27 cellular contexts compared by ENCODE assay signal in genomic region chr11:64016512-64016911, GRCh38. TPM values are rescaled to one million over a fixed set of nuclear protein-coding genes. Genes with fewer than 3 reads are reported as not detected.
A peak's percentile ranks its signal among the peaks of the same experiment; 100 is the strongest.
DNase-seq lines count a peak whose midpoint lies in the region; ATAC-seq, FAIRE-seq and TF ChIP-seq lines count a peak whose summit lies in the region.
"Had no signal": no experiment of that assay in that cellular context is flagged by ENCODE, and none has a peak within 500 bp of the region (broad histone marks: within the 10 kb centered on the region; RNA-seq: fewer than 3 reads in every experiment).

No MANE protein-coding gene starts in this region.

- POLR2A ChIA-PET in K562 (lab: Yijun Ruan, JAX) = interaction anchor here (0.6 to 1.7 kb wide), 7 partner anchors 9 to 40 kb away, joined by 3 to 8 read pairs (median 4); no protein-coding TSS in a partner anchor

- H3K23ac ChIP-seq in neuronal stem cell (ENCODE audit: low read depth, low read length, poor library complexity) = peak overlapping the region; percentile 93

- H2BK5ac ChIP-seq in neuronal stem cell (ENCODE audit: low read length) = no peak overlapping the region

- H3K36me3 ChIP-seq in K562 (ENCODE audit: control insufficient read depth, insufficient read depth, low read length) (no peaks in the 10 kb centered on the region), neuronal stem cell (replicated peaks in 1 of 2; ENCODE audit: control insufficient read depth in 2 of 2, insufficient read depth in 2 of 2, low read length in 2 of 2) (no peaks in the 10 kb centered on the region)
- H3K36me3 ChIP-seq: BLaER1 treated with 17β-estradiol and CSF1 and Interleukin-3, amounts not matched to agents 10 nM and 100 nM; SJCRH30 had no signal

- ATAC-seq in K562 (peak; percentile 27; the same call in 1 of the 3 replicates), HG02973 (IDR thresholded peaks at IDR 0.05; ENCODE audit: unreplicated experiment) (no peak)
- ATAC-seq: Right ventricle myocardium inferior, T-helper 17 cell had no signal

- peaks cover 2% of the 10 kb centered on the region for H3K79me1 ChIP-seq in neuronal stem cell (ENCODE audit: low read depth, low read length)

- H3K27me3 ChIP-seq in K562 (ENCODE audit: control insufficient read depth in 2 of 2, insufficient read depth in 2 of 2, low read length in 2 of 2) (peaks cover 0 to 4% of the 10 kb centered on the region in 2 experiments; a peak in 1 of 5 replicates), neuronal stem cell (ENCODE audit: control insufficient read depth in 3 of 3, insufficient read depth in 3 of 3, low read depth in 1 of 3, low read length in 3 of 3) (peaks cover 0 to 11% (median 2%) of the 10 kb centered on the region in 3 experiments)
- H3K27me3 ChIP-seq: BLaER1 treated with 17β-estradiol and CSF1 and Interleukin-3, amounts not matched to agents 10 nM and 100 nM had no signal

- H3K27ac ChIP-seq in K562 (ENCODE audit: extremely low read depth, low read depth, low read length) (no peak overlapping the region), neuronal stem cell (replicated peaks; ENCODE audit: low read length) (no peak overlapping the region)
- H3K27ac ChIP-seq: BLaER1 treated with 17β-estradiol and CSF1 and Interleukin-3, amounts not matched to agents 10 nM and 100 nM; PC-9; SJCRH30 had no signal

- H2AFZ ChIP-seq in K562 (ENCODE audit: low read depth, low read length) = no peak overlapping the region
- no peak overlapping the region for H2AFZ ChIP-seq in neuronal stem cell (ENCODE audit: low read length)
- H2AFZ ChIP-seq: PC-9 had no signal

- no peak overlapping the region for H4K91ac ChIP-seq in neuronal stem cell (ENCODE audit: low read depth, low read length, poor library complexity)

- no peak overlapping the region for H3K18ac ChIP-seq in neuronal stem cell (ENCODE audit: low read length)

- intact Hi-C loops in K562 (cut with micrococcal nuclease) = no loop called here

- no peak overlapping the region for H3K4ac ChIP-seq in neuronal stem cell (ENCODE audit: low read length)

- no peak overlapping the region for H3K14ac ChIP-seq in neuronal stem cell (ENCODE audit: low read length)

- CTCF ChIA-PET in K562 (lab: Yijun Ruan, JAX; ENCODE audit: low intra/inter-chr PET ratio) = no interaction called here

- TF ChIP-seq RAD21 in K562 (CRISPR knock-in tag; conservative IDR thresholded peaks at IDR 0.05 in 1 of 2, IDR thresholded peaks at IDR 0.05 in 1 of 2) = no peak

- H3K4me3 ChIP-seq in K562 (no peak overlapping the region), neuronal stem cell (ENCODE audit: low read length in 2 of 2) (no peak overlapping the region)
- H3K4me3 ChIP-seq: BLaER1 treated with 17β-estradiol and CSF1 and Interleukin-3, amounts not matched to agents 10 nM and 100 nM; PC-9; SJCRH30 had no signal

- peaks cover 48% of the 10 kb centered on the region for H4K20me1 ChIP-seq in K562 (replicated peaks; ENCODE audit: control insufficient read depth, insufficient read depth, low read length)

- no peak for TF ChIP-seq CTCF in K562 (IDR thresholded peaks at IDR 0.05 in 2 of 3, conservative IDR thresholded peaks at IDR 0.05 in 1 of 3; ENCODE audit: insufficient read depth in 2 of 3, low read depth in 1 of 3, low read length in 3 of 3)

- no peak overlapping the region for H2BK15ac ChIP-seq in neuronal stem cell (ENCODE audit: low read length)

- no peak for FAIRE-seq in K562 (lab: Jason Lieb, UNC)
- FAIRE-seq: A204.1, G401.6, HTR-8/SVneo had no signal

- no peak overlapping the region for H2BK12ac ChIP-seq in neuronal stem cell (ENCODE audit: low read length)

- in situ Hi-C loops in K562 (cut with MboI) = no loop called here

- no peak overlapping the region for H2BK120ac ChIP-seq in neuronal stem cell (ENCODE audit: low read depth, low read length)

- WGBS in K562 (ENCODE audit: insufficient coverage, low coverage, missing lambda C conversion rate) = 42% methylated on average over 14 of the region's 18 CpGs
- no CpG with 5 or more reads among the region's 18 CpGs for WGBS in neuronal stem cell (ENCODE audit: extremely low coverage in 2 of 2, insufficient read length in 2 of 2, insufficient replicate concordance in 1 of 2), 2 donors

- H3K9me1 ChIP-seq in K562 (ENCODE audit: control insufficient read depth, insufficient read depth, low read length) = no peaks in the 10 kb centered on the region

- no peaks in the 10 kb centered on the region for H3K79me2 ChIP-seq in K562 (ENCODE audit: control insufficient read depth, insufficient read depth, low read length)

- peak overlapping the region; percentile 94 for H2AK5ac ChIP-seq in neuronal stem cell (ENCODE audit: low read depth, low read length)

- no peak overlapping the region for H3K9ac ChIP-seq in K562 (ENCODE audit: insufficient read depth in 1 of 2, low read depth in 2 of 2, low read length in 2 of 2)
- H3K9ac ChIP-seq in neuronal stem cell (ENCODE audit: low read depth, low read length, poor library complexity) = peak overlapping the region; percentile 21
- H3K9ac ChIP-seq: BLaER1 treated with 17β-estradiol and CSF1 and Interleukin-3, amounts not matched to agents 10 nM and 100 nM had no signal

- H3K9me3 ChIP-seq in K562 (replicated peaks; ENCODE audit: control insufficient read depth, insufficient read depth, low read depth, low read length) = no peaks in the 10 kb centered on the region
- H3K9me3 ChIP-seq in neuronal stem cell (replicated peaks in 1 of 2; ENCODE audit: control insufficient read depth in 2 of 2, insufficient read depth in 1 of 2, low read depth in 1 of 2, low read length in 2 of 2) = no peaks in the 10 kb centered on the region
- H3K9me3 ChIP-seq: SJCRH30 had no signal

- TF ChIP-seq EP300 in K562 (IDR thresholded peaks at IDR 0.05; ENCODE audit: low read length) = no peak

- DNase-seq in NCI-H2171 treated with DMSO at 0.1 percent for 48 hours (lab: John Stamatoyannopoulos, UW) = peak; percentile 79
- DNase-seq in NCI-H2171 (lab: John Stamatoyannopoulos, UW) = no peak
- peak; percentile 69 for DNase-seq in NCI-H1105 treated with DMSO at 0.1 percent for 48 hours (lab: John Stamatoyannopoulos, UW)
- no peak for DNase-seq in K562 (ENCODE audit: extremely low read depth in 1 of 4, low spot score in 3 of 4)
- no peak for DNase-seq in neuronal stem cell (ENCODE audit: low spot score)
- no peak for DNase-seq in LoVo (ENCODE audit: low spot score)
- no peak for DNase-seq in amniotic stem cell (lab: John Stamatoyannopoulos, UW)
- DNase-seq: CD4-positive, alpha-beta T cell; DMS153; H9; HFFc6; KBM-7; MM.1S; NCI-H1436 treated with DMSO at 0.1 percent for 48 hours; NCI-H2029; NCI-H526; PC-9; SJCRH30; T-helper 17 cell had no signal

- no peak overlapping the region for H4K8ac ChIP-seq in neuronal stem cell (ENCODE audit: low read depth, low read length)

- TF ChIP-seq POLR2A in K562 (conservative IDR thresholded peaks at IDR 0.05) = no peak

- no peak overlapping the region for H3K4me2 ChIP-seq in K562 (ENCODE audit: insufficient read depth, low read length)
- no peak overlapping the region for H3K4me2 ChIP-seq in neuronal stem cell (ENCODE audit: insufficient read depth, low read length, poor library complexity, severe bottlenecking)
- H3K4me2 ChIP-seq: BLaER1 treated with 17β-estradiol and CSF1 and Interleukin-3, amounts not matched to agents 10 nM and 100 nM; PC-9 had no signal

- BruUV-seq in K562 (replicated peaks; lab: Mats Ljungman, UMichigan) = no TSS peak

- H3K4me1 ChIP-seq in K562 (replicated peaks in 1 of 2; ENCODE audit: control insufficient read depth in 2 of 2, insufficient read depth in 2 of 2, low read length in 2 of 2) (peaks cover 0 to 51% of the 10 kb centered on the region in 2 experiments; a peak in 2 of 5 replicates), neuronal stem cell (ENCODE audit: control insufficient read depth in 2 of 2, insufficient read depth in 1 of 2, low read depth in 1 of 2, low read length in 2 of 2) (peaks cover 7 to 27% of the 10 kb centered on the region in 2 donors)

RNA-seq across cellular contexts. Expression of gene FLRT1, which starts 19.2 kb away (rescaled TPM):
- not detected in 2 replicates for total RNA-seq in K562 (2011; cell fraction: chromatin; rRNA removed; ENCODE audit: low replicate concordance)
- not detected in 2 replicates for total RNA-seq in K562 (2011; cell fraction: nucleolus; rRNA removed)
- not detected in 2 replicates for total RNA-seq in K562 (2011; cell fraction: nucleoplasm; rRNA removed)
- total RNA-seq in K562 (2014; rRNA removed) (not detected in 2 replicates), K562 (2014; rRNA removed; fragmentation: Illumina TruSeq; extraction: Trizol) (not detected in 2 replicates), K562 (2015; rRNA removed; fragmentation: Illumina TruSeq; extraction: Trizol) (not detected in 2 replicates), K562 (2021) (not detected in 2 replicates)
- polyA plus RNA-seq in K562 (2011; rRNA removed) (not detected in 2 replicates), K562 (2014; fragmentation: Illumina TruSeq; extraction: Trizol) (not detected in 2 replicates), K562 (2014; fragmentation: Nextera tagmentation; extraction: Ambion mirVana) (not detected), K562 (2014; rRNA removed) (not detected in 2 replicates)
- not detected in 2 replicates for polyA plus RNA-seq in K562 (2011; cell fraction: cytosol; rRNA removed)
- not detected in 2 replicates for polyA plus RNA-seq in K562 (2011; cell fraction: nucleus; rRNA removed)
- 0.14 and 0.75 TPM in 2 replicates for polyA plus RNA-seq in K562 (2012)
- not detected in 2 replicates for polyA minus RNA-seq in K562 (2011; rRNA and poly(A)+ RNA removed)
- polyA minus RNA-seq in K562 (2011; cell fraction: cytosol; rRNA and poly(A)+ RNA removed) = not detected in 2 replicates
- polyA minus RNA-seq in K562 (2011; cell fraction: nucleus; rRNA and poly(A)+ RNA removed) = not detected in 2 replicates
- 0.88 TPM for polyA plus RNA-seq in neuronal stem cell (2013, experiment 1 of 2)
- 0.94 TPM for polyA plus RNA-seq in neuronal stem cell (2013, experiment 2 of 2)
- total RNA-seq: CD4-positive, alpha-beta T cell; Daoy; LHCN-M2; T-helper 17 cell had no signal

RNA-seq across cellular contexts. Expression of gene OTUB1, which starts 30.3 kb away (rescaled TPM):
- total RNA-seq in K562 (2011; cell fraction: chromatin; rRNA removed; ENCODE audit: low replicate concordance) = 66.0 and 203 TPM in 2 replicates
- total RNA-seq in K562 (2011; cell fraction: nucleolus; rRNA removed) = 146 and 161 TPM in 2 replicates
- total RNA-seq in K562 (2011; cell fraction: nucleoplasm; rRNA removed) = 81.9 and 97.9 TPM in 2 replicates
- total RNA-seq in K562 (2014; rRNA removed) (63.7 and 73.3 TPM in 2 replicates), K562 (2014; rRNA removed; fragmentation: Illumina TruSeq; extraction: Trizol) (24.4 and 29.5 TPM in 2 replicates), K562 (2015; rRNA removed; fragmentation: Illumina TruSeq; extraction: Trizol) (37.6 and 39.9 TPM in 2 replicates), K562 (2021) (66.5 and 71.0 TPM in 2 replicates)
- polyA plus RNA-seq in K562 (2011; rRNA removed) (66.1 and 90.0 TPM in 2 replicates), K562 (2014; fragmentation: Illumina TruSeq; extraction: Trizol) (58.4 and 76.3 TPM in 2 replicates), K562 (2014; fragmentation: Nextera tagmentation; extraction: Ambion mirVana) (100 to 1,000 TPM; 109 to 134 TPM), K562 (2014; rRNA removed) (95.3 and 104 TPM in 2 replicates)
- polyA plus RNA-seq in K562 (2011; cell fraction: cytosol; rRNA removed) = 102 and 160 TPM in 2 replicates
- 237 and 319 TPM in 2 replicates for polyA plus RNA-seq in K562 (2011; cell fraction: nucleus; rRNA removed)
- polyA plus RNA-seq in K562 (2012) = 89.4 and 91.7 TPM in 2 replicates
- polyA minus RNA-seq in K562 (2011; rRNA and poly(A)+ RNA removed) = 27.2 and 36.0 TPM in 2 replicates
- 36.5 and 47.6 TPM in 2 replicates for polyA minus RNA-seq in K562 (2011; cell fraction: cytosol; rRNA and poly(A)+ RNA removed)
- polyA minus RNA-seq in K562 (2011; cell fraction: nucleus; rRNA and poly(A)+ RNA removed) = 30.8 and 38.3 TPM in 2 replicates
- polyA plus RNA-seq in neuronal stem cell (2013, experiment 1 of 2) = 92.2 TPM
- polyA plus RNA-seq in neuronal stem cell (2013, experiment 2 of 2) = 90.4 TPM

RNA-seq across cellular contexts. Expression of gene COX8A, which starts 42.1 kb away (rescaled TPM):
- 9.7 and 38.4 TPM in 2 replicates for total RNA-seq in K562 (2011; cell fraction: chromatin; rRNA removed; ENCODE audit: low replicate concordance)
- total RNA-seq in K562 (2011; cell fraction: nucleolus; rRNA removed) = 114 and 127 TPM in 2 replicates
- total RNA-seq in K562 (2011; cell fraction: nucleoplasm; rRNA removed) = 87.0 and 112 TPM in 2 replicates
- 924 and 1,130 TPM in 2 replicates for total RNA-seq in K562 (2014; rRNA removed)
- total RNA-seq in K562 (2014; rRNA removed; fragmentation: Illumina TruSeq; extraction: Trizol) = 313 and 412 TPM in 2 replicates
- total RNA-seq in K562 (2015; rRNA removed; fragmentation: Illumina TruSeq; extraction: Trizol) = 716 and 837 TPM in 2 replicates
- total RNA-seq in K562 (2021) = 746 and 750 TPM in 2 replicates
- 274 and 505 TPM in 2 replicates for polyA plus RNA-seq in K562 (2011; rRNA removed)
- polyA plus RNA-seq in K562 (2011; cell fraction: cytosol; rRNA removed) = 1,269 and 2,786 TPM in 2 replicates
- polyA plus RNA-seq in K562 (2011; cell fraction: nucleus; rRNA removed) = 589 and 595 TPM in 2 replicates
- 943 and 1,390 TPM in 2 replicates for polyA plus RNA-seq in K562 (2012)
- 410 and 1,021 TPM in 2 replicates for polyA plus RNA-seq in K562 (2014; fragmentation: Illumina TruSeq; extraction: Trizol)
- 100 to 1,000 TPM; 425 to 526 TPM for polyA plus RNA-seq in K562 (2014; fragmentation: Nextera tagmentation; extraction: Ambion mirVana)
- polyA plus RNA-seq in K562 (2014; rRNA removed) = 1,206 and 1,380 TPM in 2 replicates
- 99.6 and 115 TPM in 2 replicates for polyA minus RNA-seq in K562 (2011; rRNA and poly(A)+ RNA removed)
- 329 and 553 TPM in 2 replicates for polyA minus RNA-seq in K562 (2011; cell fraction: cytosol; rRNA and poly(A)+ RNA removed)
- 49.5 and 93.7 TPM in 2 replicates for polyA minus RNA-seq in K562 (2011; cell fraction: nucleus; rRNA and poly(A)+ RNA removed)
- polyA plus RNA-seq in neuronal stem cell (2013, experiment 1 of 2) = 465 TPM
- 460 TPM for polyA plus RNA-seq in neuronal stem cell (2013, experiment 2 of 2)

Comparison
In these comparisons a context has a peak if more than half of its experiments do, and no peak if none do; other contexts are left out.
1. DNase-seq: peak in NCI-H2171 treated with DMSO at 0.1 percent for 48 hours (single experiment) and NCI-H1105 treated with DMSO at 0.1 percent for 48 hours (single experiment); none in NCI-H2171 (single experiment), K562 (0 of 4), neuronal stem cell (single experiment), LoVo (single experiment) and amniotic stem cell (single experiment).